24 cellular contexts compared by ENCODE assay signal in the genomic region with DNA sequence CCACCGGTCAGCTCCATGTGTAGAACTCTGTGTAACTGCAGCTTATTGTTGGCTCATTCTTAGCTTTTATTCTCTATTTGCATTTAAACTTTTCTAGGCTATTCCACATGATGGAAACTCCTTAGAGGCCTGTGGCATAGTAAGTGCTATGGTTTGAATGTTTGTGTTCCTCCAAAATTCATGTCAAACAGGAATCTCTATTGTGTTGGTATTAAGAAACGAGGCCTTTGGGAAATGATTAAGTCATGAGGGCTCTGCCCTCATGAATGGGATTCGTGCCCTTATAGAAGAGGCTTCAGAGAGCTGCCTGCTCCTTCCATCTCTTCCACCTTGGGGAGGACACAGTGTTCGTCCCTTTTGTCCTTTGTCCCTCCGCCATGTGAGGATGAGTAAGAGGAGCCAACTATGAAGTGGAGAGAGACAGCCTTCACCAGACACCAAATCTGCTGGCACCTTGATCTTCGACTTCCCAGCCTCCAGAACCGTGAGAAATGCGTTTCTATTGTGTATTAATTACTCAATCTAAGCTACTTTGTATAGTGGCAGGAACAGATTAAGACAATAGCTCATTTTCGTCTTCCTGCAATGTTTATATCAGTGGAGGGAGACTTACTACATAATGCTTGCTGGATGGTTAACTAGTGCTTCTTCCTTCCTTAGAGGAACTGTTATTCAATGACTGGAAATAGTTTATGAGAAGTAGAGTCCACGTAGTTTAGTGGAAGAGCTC.
"Had no signal": no experiment of that assay in that cellular context is flagged by ENCODE, and none has a peak within 500 bp of the region (broad histone marks: within the 10 kb centered on the region; RNA-seq: fewer than 3 reads in every experiment).

No MANE protein-coding gene starts in this region.

- H3K36me3 ChIP-seq: WERI-Rb-1 had no signal

- H3K27me3 Mint-ChIP-seq: activated CD4-positive, alpha-beta memory T cell treated with anti-CD3 and anti-CD28 coated beads, Interleukin-2, amount 10 ng/mL, durations not matched to agents 7 days and 5 days; activated naive CD4-positive, alpha-beta T cell treated with anti-CD3 and anti-CD28 coated beads, Interleukin-2, amount 10 ng/mL, durations not matched to agents 7 days and 5 days; activated naive CD8-positive, alpha-beta T cell; activated naive CD8-positive, alpha-beta T cell treated with anti-CD3 and anti-CD28 coated beads, Interleukin-2, amount 50 U/mL, for 24 hours; brain had no signal

- H3K9me3 Mint-ChIP-seq: activated CD4-positive, alpha-beta memory T cell treated with anti-CD3 and anti-CD28 coated beads, Interleukin-2, amount 10 ng/mL, durations not matched to agents 7 days and 5 days; activated naive CD4-positive, alpha-beta T cell treated with anti-CD3 and anti-CD28 coated beads, Interleukin-2, amount 10 ng/mL, durations not matched to agents 7 days and 5 days had no signal

- H3K27ac Mint-ChIP-seq: activated CD4-positive, alpha-beta memory T cell treated with anti-CD3 and anti-CD28 coated beads, Interleukin-2, amount 10 ng/mL, durations not matched to agents 7 days and 5 days; activated naive CD4-positive, alpha-beta T cell treated with anti-CD3 and anti-CD28 coated beads, Interleukin-2, amount 10 ng/mL, durations not matched to agents 7 days and 5 days; activated naive CD8-positive, alpha-beta T cell; activated naive CD8-positive, alpha-beta T cell treated with anti-CD3 and anti-CD28 coated beads, Interleukin-2, amount 50 U/mL, for 24 hours; brain had no signal

- H3K4me3 Mint-ChIP-seq: activated CD4-positive, alpha-beta memory T cell treated with anti-CD3 and anti-CD28 coated beads, Interleukin-2, amount 10 ng/mL, durations not matched to agents 7 days and 5 days; activated naive CD4-positive, alpha-beta T cell treated with anti-CD3 and anti-CD28 coated beads, Interleukin-2, amount 10 ng/mL, durations not matched to agents 7 days and 5 days; activated naive CD8-positive, alpha-beta T cell; activated naive CD8-positive, alpha-beta T cell treated with anti-CD3 and anti-CD28 coated beads, Interleukin-2, amount 50 U/mL, for 24 hours; brain had no signal

- H3K9ac ChIP-seq: KMS-11 had no signal

- DNase-seq: activated CD4-positive, alpha-beta memory T cell treated with anti-CD3 and anti-CD28 coated beads, Interleukin-2, amount 10 ng/mL, durations not matched to agents 7 days and 5 days; activated CD4-positive, alpha-beta T cell treated with anti-CD3 and anti-CD28 coated beads for 1 hour; activated CD4-positive, alpha-beta T cell treated with anti-CD3 and anti-CD28 coated beads for 48 hours; activated CD4-positive, CD25-positive, alpha-beta regulatory T cell; activated effector memory CD4-positive, alpha-beta T cell treated with Interleukin-2 at 50 U/mL for 16 hours; activated naive CD4-positive, alpha-beta T cell treated with anti-CD3 and anti-CD28 coated beads, Interleukin-2, amount 10 ng/mL, durations not matched to agents 7 days and 5 days; activated naive CD8-positive, alpha-beta T cell treated with anti-CD3 and anti-CD28 coated beads, Interleukin-2, amount 50 U/mL, for 24 hours; activated T-cell treated with anti-CD3 and anti-CD28 coated beads, Interleukin-2, amount 50 U/mL, for 48 hours; anterior cingulate cortex; MM.1S; NCI-H1092 treated with DMSO at 0.1 percent for 48 hours; NCI-H1417 treated with DMSO at 0.1 percent for 48 hours; NCI-H187 treated with DMSO at 0.1 percent for 48 hours; NCI-H524 treated with DMSO at 0.1 percent for 48 hours; SIG-M5; SW 1271; T-helper 1 cell; T-helper 2 cell; T1000; WERI-Rb-1 had no signal

- H3K4me2 ChIP-seq: KMS-11 had no signal

- ATAC-seq: activated naive CD8-positive, alpha-beta T cell treated with anti-CD3 and anti-CD28 coated beads, Interleukin-2, amount 50 U/mL, for 24 hours; Panc1 had no signal

- H3K27ac ChIP-seq: KMS-11, WERI-Rb-1 had no signal
